ENCODE assay signal across 12 cellular contexts in genomic region chr3:147391726-147392082, GRCh38. TPM values are rescaled to one million over a fixed set of nuclear protein-coding genes. Genes with fewer than 3 reads are reported as not detected.
DNase-seq lines count a peak whose midpoint lies in the region; ATAC-seq and TF ChIP-seq lines count a peak whose summit lies in the region.
"Had no signal": no experiment of that assay in that cellular context is flagged by ENCODE, and none has a peak within 500 bp of the region (broad histone marks: within the 10 kb centered on the region; RNA-seq: fewer than 3 reads in every experiment).

No MANE protein-coding gene starts in this region.

- peak overlapping the region; percentile 83 for H3K4me2 ChIP-seq in mesendoderm (ENCODE audit: low read length)

- H3K9me3 Mint-ChIP-seq in activated naive CD8-positive, alpha-beta T cell treated with anti-CD3 and anti-CD28 coated beads, Interleukin-2, amount 10 ng/mL, durations not matched to agents 7 days and 5 days = peaks cover 5% of the 10 kb centered on the region
- H3K9me3 Mint-ChIP-seq in activated naive CD8-positive, alpha-beta T cell treated with anti-CD3 and anti-CD28 coated beads, Interleukin-2, amount 50 U/mL, for 24 hours = peaks cover 9% of the 10 kb centered on the region

- no peak overlapping the region for H3K18ac ChIP-seq in mesendoderm (ENCODE audit: low read length)

- H3K56ac ChIP-seq in mesendoderm (ENCODE audit: low read length) = peak overlapping the region; percentile 64

- H3K27ac ChIP-seq in mesendoderm (ENCODE audit: low read depth, low read length) = no peak overlapping the region
- peak overlapping the region; percentile 52 for H3K27ac ChIP-seq in temporal lobe (ENCODE audit: low read depth, low read length)
- no peak overlapping the region for H3K27ac ChIP-seq in thyroid gland

- no peak overlapping the region for H4K5ac ChIP-seq in mesendoderm (ENCODE audit: low read length)

- peak overlapping the region; percentile 21 for H3K27ac Mint-ChIP-seq in activated naive CD8-positive, alpha-beta T cell treated with anti-CD3 and anti-CD28 coated beads, Interleukin-2, amount 10 ng/mL, durations not matched to agents 7 days and 5 days
- no peak overlapping the region for H3K27ac Mint-ChIP-seq in activated naive CD8-positive, alpha-beta T cell treated with anti-CD3 and anti-CD28 coated beads, Interleukin-2, amount 50 U/mL, for 24 hours
- H3K27ac Mint-ChIP-seq: progenitor cell of endocrine pancreas, T-helper 17 cell had no signal

- H3K79me2 ChIP-seq in mesendoderm (ENCODE audit: control insufficient read depth, insufficient read depth, low read length) = no peaks in the 10 kb centered on the region

- H3K27me3 ChIP-seq in mesendoderm (ENCODE audit: insufficient read depth, low read length, poor library complexity) (peaks cover 74% of the 10 kb centered on the region), thyroid gland (peaks cover 62% of the 10 kb centered on the region)

- TF ChIP-seq POLR2A in thyroid gland (IDR thresholded peaks at IDR 0.05) = no peak

- no peak overlapping the region for H2BK120ac ChIP-seq in mesendoderm (ENCODE audit: low read depth, low read length)

- H3K36me3 Mint-ChIP-seq in activated naive CD8-positive, alpha-beta T cell treated with anti-CD3 and anti-CD28 coated beads, Interleukin-2, amount 10 ng/mL, durations not matched to agents 7 days and 5 days = peaks cover 2% of the 10 kb centered on the region
- peaks cover 12% of the 10 kb centered on the region for H3K36me3 Mint-ChIP-seq in activated naive CD8-positive, alpha-beta T cell treated with anti-CD3 and anti-CD28 coated beads, Interleukin-2, amount 50 U/mL, for 24 hours (ENCODE audit: low read depth)

- no peaks in the 10 kb centered on the region for H3K79me1 ChIP-seq in mesendoderm (ENCODE audit: low read length)

- H3K4me3 Mint-ChIP-seq in activated naive CD8-positive, alpha-beta T cell treated with anti-CD3 and anti-CD28 coated beads, Interleukin-2, amount 10 ng/mL, durations not matched to agents 7 days and 5 days = peak overlapping the region; percentile 25
- H3K4me3 Mint-ChIP-seq in activated naive CD8-positive, alpha-beta T cell treated with anti-CD3 and anti-CD28 coated beads, Interleukin-2, amount 50 U/mL, for 24 hours = no peak overlapping the region

- H4K8ac ChIP-seq in mesendoderm (ENCODE audit: low read depth, low read length) = no peak overlapping the region

- H2BK5ac ChIP-seq in mesendoderm (ENCODE audit: low read length) = no peak overlapping the region

- intact Hi-C loops in thyroid gland (cut with DNase I) = no loop called here

- H3K4me3 ChIP-seq in choroid plexus epithelial cell (ENCODE audit: low read depth, low read length) = peak overlapping the region; percentile 83
- no peak overlapping the region for H3K4me3 ChIP-seq in mesendoderm (ENCODE audit: low read length)
- H3K4me3 ChIP-seq in thyroid gland (replicated peaks in 1 of 3) = peak overlapping the region in 1 of 3 donors; percentile 14

- DNase-seq in activated naive CD8-positive, alpha-beta T cell treated with anti-CD3 and anti-CD28 coated beads, Interleukin-2, amount 10 ng/mL, durations not matched to agents 7 days and 5 days = no peak
- no peak for DNase-seq in activated naive CD8-positive, alpha-beta T cell treated with anti-CD3 and anti-CD28 coated beads, Interleukin-2, amount 50 U/mL, for 24 hours
- DNase-seq in choroid plexus epithelial cell (ENCODE audit: low read depth) (peak; percentile 91), mesendoderm (no peak), thyroid gland (no peak), MV-4-11 (lab: John Stamatoyannopoulos, UW) (no peak)
- DNase-seq: NCI-H1436 treated with DMSO at 0.1 percent for 48 hours, T-helper 17 cell had no signal

- no peak overlapping the region for H3K4ac ChIP-seq in mesendoderm (ENCODE audit: low read depth, low read length)

- H2BK15ac ChIP-seq in mesendoderm (replicated peaks; ENCODE audit: low read depth) = no peak overlapping the region

- H3K4me1 ChIP-seq in mesendoderm (ENCODE audit: control insufficient read depth, low read depth, low read length) (peaks cover 8% of the 10 kb centered on the region), thyroid gland (peaks cover 10 to 21% of the 10 kb centered on the region in 2 donors)

- no peak overlapping the region for H3K23ac ChIP-seq in mesendoderm (ENCODE audit: low read length)

- H2AK5ac ChIP-seq in mesendoderm (ENCODE audit: low read length) = no peak overlapping the region

- WGBS in mesendoderm (ENCODE audit: extremely low coverage, insufficient coverage, low lambda C conversion rate) = no CpG with 5 or more reads among the region's 12 CpGs
- 7 to 9% methylated on average over 12 of the region's 12 CpGs for whole genome bisulfite sequencing in thyroid gland, 2 donors

- peaks cover 74% of the 10 kb centered on the region for H3K27me3 Mint-ChIP-seq in activated naive CD8-positive, alpha-beta T cell treated with anti-CD3 and anti-CD28 coated beads, Interleukin-2, amount 10 ng/mL, durations not matched to agents 7 days and 5 days
- H3K27me3 Mint-ChIP-seq in activated naive CD8-positive, alpha-beta T cell treated with anti-CD3 and anti-CD28 coated beads, Interleukin-2, amount 50 U/mL, for 24 hours = peaks cover 83% of the 10 kb centered on the region

- ATAC-seq in activated naive CD8-positive, alpha-beta T cell treated with anti-CD3 and anti-CD28 coated beads, Interleukin-2, amount 10 ng/mL, durations not matched to agents 7 days and 5 days (ENCODE audit: low read depth) = no peak
- ATAC-seq in activated naive CD8-positive, alpha-beta T cell treated with anti-CD3 and anti-CD28 coated beads, Interleukin-2, amount 50 U/mL, for 24 hours = no peak
- no peak for ATAC-seq in GM21423 (IDR thresholded peaks at IDR 0.05; ENCODE audit: unreplicated experiment)
- ATAC-seq: T-helper 17 cell had no signal

- H3K4me1 Mint-ChIP-seq in activated naive CD8-positive, alpha-beta T cell treated with anti-CD3 and anti-CD28 coated beads, Interleukin-2, amount 10 ng/mL, durations not matched to agents 7 days and 5 days = peaks cover 2% of the 10 kb centered on the region
- peaks cover 2% of the 10 kb centered on the region for H3K4me1 Mint-ChIP-seq in activated naive CD8-positive, alpha-beta T cell treated with anti-CD3 and anti-CD28 coated beads, Interleukin-2, amount 50 U/mL, for 24 hours
- H3K4me1 Mint-ChIP-seq: T-helper 17 cell had no signal

- peak overlapping the region; percentile 49 for H3K9ac ChIP-seq in mesendoderm (ENCODE audit: low read length)

- H3K36me3 ChIP-seq in mesendoderm (ENCODE audit: control insufficient read depth, insufficient read depth, low read length) = no peaks in the 10 kb centered on the region
- no peaks in the 10 kb centered on the region for H3K36me3 ChIP-seq in thyroid gland

- H3K9me3 ChIP-seq in thyroid gland = no peaks in the 10 kb centered on the region

- TF ChIP-seq CTCF in choroid plexus epithelial cell (conservative IDR thresholded peaks at IDR 0.05; ENCODE audit: low read depth, low read length) (no peak), thyroid gland (IDR thresholded peaks at IDR 0.05) (no peak)

- POLR2A ChIA-PET in activated naive CD8-positive, alpha-beta T cell treated with anti-CD3 and anti-CD28 coated beads, Interleukin-2, amount 10 ng/mL, durations not matched to agents 7 days and 5 days (lab: Charles Lee) = no interaction called here

RNA-seq across cellular contexts. Expression of gene ZIC4, which starts 14.6 kb away (rescaled TPM):
- not detected for total RNA-seq in activated naive CD8-positive, alpha-beta T cell treated with anti-CD3 and anti-CD28 coated beads, Interleukin-2, amount 10 ng/mL, durations not matched to agents 7 days and 5 days
- 0.01 TPM for polyA plus RNA-seq in mesendoderm (2013, experiment 1 of 2)
- 0.01 TPM for polyA plus RNA-seq in mesendoderm (2013, experiment 2 of 2)
- total RNA-seq in temporal lobe = 1.5 TPM
- not detected for total RNA-seq in thyroid gland
- total RNA-seq: esophagus mucosa, progenitor cell of endocrine pancreas, T-helper 17 cell had no signal

RNA-seq across cellular contexts. Expression of gene ZIC1, which starts 17.5 kb away (rescaled TPM):
- total RNA-seq in activated naive CD8-positive, alpha-beta T cell treated with anti-CD3 and anti-CD28 coated beads, Interleukin-2, amount 10 ng/mL, durations not matched to agents 7 days and 5 days = not detected
- 1.0 TPM for polyA plus RNA-seq in mesendoderm (2013, experiment 1 of 2)
- 0.84 TPM for polyA plus RNA-seq in mesendoderm (2013, experiment 2 of 2)
- 12.3 TPM for total RNA-seq in temporal lobe
- not detected for total RNA-seq in thyroid gland
- total RNA-seq: T-helper 17 cell had no signal

Comparison
In these comparisons a context has a peak if more than half of its experiments do, and no peak if none do; other contexts are left out.
1. RNA of gene ZIC1, which starts 17.5 kb away (total RNA-seq): 12.3 TPM in temporal lobe (single experiment); not detected in activated naive CD8-positive, alpha-beta T cell treated with anti-CD3 and anti-CD28 coated beads, Interleukin-2, amount 10 ng/mL, durations not matched to agents 7 days and 5 days and not detected in thyroid gland; every median in the first group is over 10 times any median in the second.